ENCODE assay signal across 8 cellular contexts in the genomic region with DNA sequence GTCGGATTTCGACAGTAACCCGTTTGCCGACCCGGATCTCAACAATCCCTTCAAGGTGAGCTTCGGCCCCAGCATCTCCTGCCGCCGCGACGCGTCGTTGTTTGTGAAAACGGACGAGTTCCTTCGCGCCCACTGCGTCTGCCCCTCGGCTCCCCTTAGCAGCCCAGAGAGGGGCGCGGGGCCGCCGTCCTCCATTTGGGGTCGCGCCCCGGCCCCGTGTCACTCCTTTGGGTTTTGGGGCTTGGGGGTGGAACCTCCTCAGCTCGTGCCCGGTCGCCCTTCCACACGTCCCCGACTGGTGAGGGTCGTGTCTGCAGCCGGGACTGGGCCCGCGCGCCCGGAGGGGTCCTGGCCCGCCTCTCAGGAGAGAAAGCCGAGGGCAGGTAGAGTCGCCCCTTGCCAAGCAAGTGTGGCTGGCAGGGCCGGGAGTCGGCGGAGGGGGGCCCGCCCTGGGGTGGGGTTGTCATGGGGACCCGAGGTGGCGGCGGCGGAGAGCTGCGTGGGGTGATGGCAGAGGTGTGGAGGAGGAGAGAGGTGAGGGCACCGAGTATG. TPM values are rescaled to one million over a fixed set of nuclear protein-coding genes. Genes with fewer than 3 reads are reported as not detected.
A peak's percentile ranks its signal among the peaks of the same experiment; 100 is the strongest.
DNase-seq lines count a peak whose midpoint lies in the region; ATAC-seq and TF ChIP-seq lines count a peak whose summit lies in the region.

No MANE protein-coding gene starts in this region.

- H3K4me3 ChIP-seq in fibroblast of the aortic adventitia (ENCODE audit: low read depth, low read length) (peak overlapping the region; percentile 94), neutrophil (ENCODE audit: low read depth in 1 of 2, low read length in 1 of 2) (peak overlapping the region; percentile 92 to 95), testis (peak overlapping the region; percentile 93 to 99)

- no peak for TF ChIP-seq POLR2A in testis (IDR thresholded peaks at IDR 0.05)

- intact Hi-C loops in activated T-helper 1 cell treated with anti-CD3 and anti-CD28 coated beads, Interleukin-12 subunit alpha, Interleukin-12 subunit beta, Interleukin-2, Interleukin-4 antibody, amounts not matched to agents 30 ng/mL and 10 ng/mL and 1 ng/mL, durations not matched to agents 14 hours and 24 hours and 36 hours (cut with micrococcal nuclease) = loop anchor here (1.0 to 5.0 kb wide), 7 partner anchors 44 to 874 kb away; partner anchors contain the start of genes AP3B1, ARSB, TBCA and WDR41
- intact Hi-C loops in testis (cut with DNase I; ENCODE audit: low total_unique reads) = loop anchor here (5.0 kb wide), 1 partner anchor 68 kb away; the partner anchor contains the start of gene AP3B1

- in situ Hi-C loops in GM13977 (cut with MboI; ENCODE audit: low pct_unique_long_range_greater_than_20kb, low sequenced_read_pairs, unreplicated experiment) = no loop called here

- peak; percentile 71 for DNase-seq in GM13977 (ENCODE audit: low spot score)
- DNase-seq in NCI-H524 treated with DMSO at 0.1 percent for 48 hours (lab: John Stamatoyannopoulos, UW) = peak; percentile 34
- DNase-seq in activated T-helper 1 cell treated with anti-CD3 and anti-CD28 coated beads, Interleukin-12 subunit alpha, Interleukin-12 subunit beta, Interleukin-2, Interleukin-4 antibody, amounts not matched to agents 30 ng/mL and 10 ng/mL and 1 ng/mL, durations not matched to agents 14 hours and 24 hours and 36 hours (ENCODE audit: low spot score) = peak; percentile 54
- DNase-seq in fibroblast of the aortic adventitia (ENCODE audit: low read depth) = no peak
- DNase-seq in testis = peak; percentile 59
- DNase-seq in cerebellar nuclear complex (lab: John Stamatoyannopoulos, UW) = no peak

- peak overlapping the region; percentile 92 for H3K27ac Mint-ChIP-seq in activated T-helper 1 cell treated with anti-CD3 and anti-CD28 coated beads, Interleukin-12 subunit alpha, Interleukin-12 subunit beta, Interleukin-2, Interleukin-4 antibody, amounts not matched to agents 30 ng/mL and 10 ng/mL and 1 ng/mL, durations not matched to agents 14 hours and 24 hours and 36 hours

- peak; percentile 33 for ATAC-seq in HG02763 (IDR thresholded peaks at IDR 0.05; ENCODE audit: unreplicated experiment)

- peaks cover 32% of the 10 kb centered on the region for H3K4me1 Mint-ChIP-seq in activated T-helper 1 cell treated with anti-CD3 and anti-CD28 coated beads, Interleukin-12 subunit alpha, Interleukin-12 subunit beta, Interleukin-2, Interleukin-4 antibody, amounts not matched to agents 30 ng/mL and 10 ng/mL and 1 ng/mL, durations not matched to agents 14 hours and 24 hours and 36 hours (ENCODE audit: low read depth)

- 0 to 1% methylated on average over 11 to 35 of the region's 50 CpGs for WGBS in testis, 2 donors

- H3K27me3 ChIP-seq in neutrophil (no peaks in the 10 kb centered on the region), testis (no peaks in the 10 kb centered on the region)

- no peaks in the 10 kb centered on the region for H3K36me3 ChIP-seq in neutrophil
- no peaks in the 10 kb centered on the region for H3K36me3 ChIP-seq in testis (ENCODE audit: low read depth, missing control alignments)

- H3K27me3 Mint-ChIP-seq in activated T-helper 1 cell treated with anti-CD3 and anti-CD28 coated beads, Interleukin-12 subunit alpha, Interleukin-12 subunit beta, Interleukin-2, Interleukin-4 antibody, amounts not matched to agents 30 ng/mL and 10 ng/mL and 1 ng/mL, durations not matched to agents 14 hours and 24 hours and 36 hours (ENCODE audit: insufficient read depth) = no peaks in the 10 kb centered on the region

- no peak for TF ChIP-seq CTCF in GM13977 (IDR thresholded peaks at IDR 0.05; ENCODE audit: extremely low read depth, insufficient read depth, missing control alignments)
- no peak for TF ChIP-seq CTCF in fibroblast of the aortic adventitia (IDR thresholded peaks at IDR 0.05; ENCODE audit: insufficient read depth, low read length)
- peak; percentile 5 for TF ChIP-seq CTCF in neutrophil (IDR thresholded peaks at IDR 0.05)
- no peak for TF ChIP-seq CTCF in testis (IDR thresholded peaks at IDR 0.05)

- H3K36me3 Mint-ChIP-seq in activated T-helper 1 cell treated with anti-CD3 and anti-CD28 coated beads, Interleukin-12 subunit alpha, Interleukin-12 subunit beta, Interleukin-2, Interleukin-4 antibody, amounts not matched to agents 30 ng/mL and 10 ng/mL and 1 ng/mL, durations not matched to agents 14 hours and 24 hours and 36 hours (ENCODE audit: low read depth) = peaks cover 10% of the 10 kb centered on the region

- H3K4me1 ChIP-seq in neutrophil (ENCODE audit: control insufficient read depth in 1 of 2, insufficient read depth in 1 of 2, low read depth in 1 of 2, low read length in 1 of 2) (peaks cover 14 to 22% of the 10 kb centered on the region in 2 experiments), testis (peaks cover 14% of the 10 kb centered on the region)

- H3K9me3 ChIP-seq in neutrophil (no peaks in the 10 kb centered on the region), testis (no peaks in the 10 kb centered on the region)

- peak overlapping the region; percentile 87 for H3K27ac ChIP-seq in neutrophil
- peak overlapping the region; percentile 86 to 95 for H3K27ac ChIP-seq in testis

- H3K9me3 Mint-ChIP-seq in activated T-helper 1 cell treated with anti-CD3 and anti-CD28 coated beads, Interleukin-12 subunit alpha, Interleukin-12 subunit beta, Interleukin-2, Interleukin-4 antibody, amounts not matched to agents 30 ng/mL and 10 ng/mL and 1 ng/mL, durations not matched to agents 14 hours and 24 hours and 36 hours = no peaks in the 10 kb centered on the region

- H3K4me3 Mint-ChIP-seq in activated T-helper 1 cell treated with anti-CD3 and anti-CD28 coated beads, Interleukin-12 subunit alpha, Interleukin-12 subunit beta, Interleukin-2, Interleukin-4 antibody, amounts not matched to agents 30 ng/mL and 10 ng/mL and 1 ng/mL, durations not matched to agents 14 hours and 24 hours and 36 hours = peak overlapping the region; percentile 98

RNA-seq across cellular contexts. Expression of gene SCAMP1, which starts 0.3 kb away (rescaled TPM):
- total RNA-seq in activated T-helper 1 cell treated with anti-CD3 and anti-CD28 coated beads, Interleukin-12 subunit alpha, Interleukin-12 subunit beta, Interleukin-2, Interleukin-4 antibody, amounts not matched to agents 30 ng/mL and 10 ng/mL and 1 ng/mL, durations not matched to agents 14 hours and 24 hours and 36 hours = 21.3 and 21.7 TPM in 2 replicates
- total RNA-seq in fibroblast of the aortic adventitia (ENCODE audit: low replicate concordance) (29.9 and 56.3 TPM in 2 replicates), testis (10 to 100 TPM; 28.3 to 35.9 TPM)
- 22.5 TPM for polyA plus RNA-seq in testis (ENCODE audit: insufficient read depth, low read depth, low replicate concordance)

Comparison
In these comparisons a context has a peak if more than half of its experiments do, and no peak if none do; other contexts are left out.
1. DNase-seq: peak in GM13977 (single experiment), NCI-H524 treated with DMSO at 0.1 percent for 48 hours (single experiment), activated T-helper 1 cell treated with anti-CD3 and anti-CD28 coated beads, Interleukin-12 subunit alpha, Interleukin-12 subunit beta, Interleukin-2, Interleukin-4 antibody, amounts not matched to agents 30 ng/mL and 10 ng/mL and 1 ng/mL, durations not matched to agents 14 hours and 24 hours and 36 hours (single experiment) and testis (single experiment); none in fibroblast of the aortic adventitia (single experiment) and cerebellar nuclear complex (0 of 2).
2. Peak in every context shown above with its lines, with median percentiles within 50 percentile points of each other: H3K4me3 ChIP-seq.